14 cellular contexts compared by ENCODE assay signal in genomic region chr16:4385789-4386451, GRCh38. TPM values are rescaled to one million over a fixed set of nuclear protein-coding genes. Genes with fewer than 3 reads are reported as not detected.
A peak's percentile ranks its signal among the peaks of the same experiment; 100 is the strongest.
DNase-seq lines count a peak whose midpoint lies in the region; ATAC-seq and TF ChIP-seq lines count a peak whose summit lies in the region.
"Had no signal": no experiment of that assay in that cellular context is flagged by ENCODE, and none has a peak within 500 bp of the region (broad histone marks: within the 10 kb centered on the region; RNA-seq: fewer than 3 reads in every experiment).

No MANE protein-coding gene starts in this region.

- peak overlapping the region in 4 of 11 experiments; percentile 10 to 38 (median 10); a peak in 2 of 22 replicates for H3K27ac ChIP-seq in BLaER1 treated with 17β-estradiol and CSF1 and Interleukin-3, amounts not matched to agents 10 nM and 100 nM
- peak overlapping the region; percentile 48 to 93 for H3K27ac ChIP-seq in SK-N-SH (ENCODE audit: low read depth in 2 of 2, low read length in 1 of 2)
- peak overlapping the region; percentile 25 to 46 for H3K27ac ChIP-seq in right atrium auricular region
- peak overlapping the region in 14 of 21 experiments; percentile 0 to 65 (median 44) for H3K27ac ChIP-seq in skin epidermis
- H3K27ac ChIP-seq: parathyroid adenoma had no signal

- H2AFZ ChIP-seq in SK-N-SH (ENCODE audit: low read depth) = no peak overlapping the region
- H2AFZ ChIP-seq: parathyroid adenoma had no signal

- TF ChIP-seq EP300 in SK-N-SH (IDR thresholded peaks at IDR 0.05; ENCODE audit: borderline replicate concordance in 1 of 2, low read depth in 1 of 2, low read length in 1 of 2) = no peak

- TF ChIP-seq RAD21 in SK-N-SH (IDR thresholded peaks at IDR 0.05; ENCODE audit: low read length) = no peak

- H3K4me1 ChIP-seq in BLaER1 treated with 17β-estradiol and CSF1 and Interleukin-3, amounts not matched to agents 10 nM and 100 nM = peaks cover 26 to 80% (median 68%) of the 10 kb centered on the region in 10 experiments
- H3K4me1 ChIP-seq in SK-N-SH (ENCODE audit: control insufficient read depth in 1 of 2, insufficient read depth in 2 of 2, low read depth in 1 of 2, low read length in 1 of 2) (peaks cover 30 to 74% of the 10 kb centered on the region in 2 experiments; a peak in 3 of 4 replicates), right atrium auricular region (peaks cover 0 to 49% of the 10 kb centered on the region in 2 donors)
- H3K4me1 ChIP-seq: parathyroid adenoma had no signal

- H3K79me2 ChIP-seq in SK-N-SH (ENCODE audit: insufficient read depth) = no peaks in the 10 kb centered on the region
- H3K79me2 ChIP-seq: parathyroid adenoma had no signal

- CTCF ChIA-PET in SK-N-SH (lab: Yijun Ruan, JAX) = interaction anchor here (0.8 to 32.1 kb wide), 4 partner anchors 8 to 27 kb away, joined by 3 to 558 read pairs (median 8); no protein-coding TSS in a partner anchor

- no peak for TF ChIP-seq CTCF in SK-N-SH (IDR thresholded peaks at IDR 0.05)
- TF ChIP-seq CTCF in right atrium auricular region (IDR thresholded peaks at IDR 0.05) = no peak
- no peak for TF ChIP-seq CTCF in lower leg skin (IDR thresholded peaks at IDR 0.05)

- H3K9me3 ChIP-seq in BLaER1 treated with 17β-estradiol and CSF1 and Interleukin-3, amounts not matched to agents 10 nM and 100 nM (replicated peaks in 1 of 11) = no peaks in the 10 kb centered on the region
- H3K9me3 ChIP-seq in SK-N-SH (no peaks in the 10 kb centered on the region), right atrium auricular region (no peaks in the 10 kb centered on the region)

- H3K9me2 ChIP-seq in SK-N-SH = no peaks in the 10 kb centered on the region

- peaks cover 55 to 100% (median 95%) of the 10 kb centered on the region in 11 experiments for H3K36me3 ChIP-seq in BLaER1 treated with 17β-estradiol and CSF1 and Interleukin-3, amounts not matched to agents 10 nM and 100 nM
- peaks cover 0 to 28% of the 10 kb centered on the region in 2 experiments for H3K36me3 ChIP-seq in SK-N-SH (replicated peaks in 1 of 2; ENCODE audit: control insufficient read depth in 1 of 2, insufficient read depth in 2 of 2, low read length in 1 of 2)
- peaks cover 21% of the 10 kb centered on the region for H3K36me3 ChIP-seq in right atrium auricular region

- intact Hi-C loops in lower leg skin (cut with DNase I; ENCODE audit: low total_unique reads) = no loop called here

- DNase-seq in SK-N-SH (peak; percentile 68), right atrium auricular region (ENCODE audit: low spot score) (no peak), MV-4-11 (lab: John Stamatoyannopoulos, UW) (no peak), lower leg skin (ENCODE audit: low spot score in 2 of 2) (no peak)
- no peak for DNase-seq in NK-92 treated with Interleukin-12 subunit alpha and Interleukin-12 subunit beta, amount 100 ng/mL, for 24 hours (lab: John Stamatoyannopoulos, UW)
- DNase-seq: activated T-cell treated with anti-CD3 and anti-CD28 coated beads, Interleukin-2, amount 50 U/mL, for 48 hours; amniotic stem cell; effector CD4-positive, alpha-beta T cell; head of caudate nucleus had no signal

- H3F3A ChIP-seq in SK-N-SH (replicated peaks; ENCODE audit: insufficient read depth) = peaks cover 19% of the 10 kb centered on the region

- H3K4me2 ChIP-seq in BLaER1 treated with 17β-estradiol and CSF1 and Interleukin-3, amounts not matched to agents 10 nM and 100 nM = peak overlapping the region in 10 of 11 experiments; percentile 24 to 91 (median 83); a peak in 18 of 22 replicates
- peak overlapping the region; percentile 44; the same call in 1 of the 2 replicates for H3K4me2 ChIP-seq in SK-N-SH

- 72% methylated on average over 7 of the region's 11 CpGs for WGBS in SK-N-SH (ENCODE audit: low lambda C conversion rate)
- 63 to 71% methylated on average over 11 of the region's 11 CpGs for WGBS in lower leg skin, 2 donors

- POLR2A ChIA-PET in SK-N-SH (lab: Yijun Ruan, JAX) = interaction anchor here (0.6 to 1.1 kb wide), 3 partner anchors 9 to 12 kb away, joined by 3 to 5 read pairs (median 3); no protein-coding TSS in a partner anchor

- no peak for ATAC-seq in esophagus mucosa

- TF ChIP-seq POLR2A in lower leg skin (IDR thresholded peaks at IDR 0.05) = no peak

- peaks cover 44 to 100% (median 89%) of the 10 kb centered on the region in 11 experiments for H4K20me1 ChIP-seq in BLaER1 treated with 17β-estradiol and CSF1 and Interleukin-3, amounts not matched to agents 10 nM and 100 nM
- H4K20me1 ChIP-seq in SK-N-SH (ENCODE audit: insufficient read depth) = peaks cover 8% of the 10 kb centered on the region; the same call in 1 of the 2 replicates

- H3K27me3 ChIP-seq in BLaER1 treated with 17β-estradiol and CSF1 and Interleukin-3, amounts not matched to agents 10 nM and 100 nM = no peaks in the 10 kb centered on the region
- H3K27me3 ChIP-seq in SK-N-SH (ENCODE audit: insufficient read depth) = no peaks in the 10 kb centered on the region
- no peaks in the 10 kb centered on the region for H3K27me3 ChIP-seq in right atrium auricular region

- peak overlapping the region in 10 of 11 experiments; percentile 0 to 48 (median 26); a peak in 9 of 22 replicates for H3K9ac ChIP-seq in BLaER1 treated with 17β-estradiol and CSF1 and Interleukin-3, amounts not matched to agents 10 nM and 100 nM
- H3K9ac ChIP-seq in SK-N-SH = no peak overlapping the region
- H3K9ac ChIP-seq: parathyroid adenoma had no signal

- no peak overlapping the region for H3K4me3 ChIP-seq in BLaER1 treated with 17β-estradiol and CSF1 and Interleukin-3, amounts not matched to agents 10 nM and 100 nM
- H3K4me3 ChIP-seq in SK-N-SH (ENCODE audit: low read depth in 2 of 2, low read length in 1 of 2) = no peak overlapping the region
- no peak overlapping the region for H3K4me3 ChIP-seq in right atrium auricular region
- no peak overlapping the region for H3K4me3 ChIP-seq in skin epidermis
- H3K4me3 ChIP-seq in lower leg skin (ENCODE audit: low read depth, poor library complexity, severe bottlenecking) = no peak overlapping the region

TF ChIP-seq in SK-N-SH, 30 proteins besides CTCF, POLR2A, EP300 and RAD21:
- TF ChIP-seq SMC3 (IDR thresholded peaks at IDR 0.05; ENCODE audit: low read depth, low read length) = no peak
- TF ChIP-seq IRF3 (IDR thresholded peaks at IDR 0.05; ENCODE audit: low read depth, low read length) = no peak
- TF ChIP-seq POLR2AphosphoS5 (IDR thresholded peaks at IDR 0.05; ENCODE audit: low read depth, low read length) = no peak; the same call in 1 of the 2 replicates
- peak; percentile 13 for TF ChIP-seq CHD2 (IDR thresholded peaks at IDR 0.05; ENCODE audit: low read length, partially characterized antibody)
- no peak for TF ChIP-seq TAF1 (IDR thresholded peaks at IDR 0.05; ENCODE audit: borderline replicate concordance, low read depth, low read length)

RNA-seq across cellular contexts. Expression of gene VASN, which starts 14.3 kb away (rescaled TPM):
- polyA plus RNA-seq in SK-N-SH (2012; rRNA removed) = 11.4 and 37.4 TPM in 2 replicates
- 14.5 and 28.9 TPM in 2 replicates for polyA plus RNA-seq in SK-N-SH (2012; cell fraction: cytosol; rRNA removed)
- polyA plus RNA-seq in SK-N-SH (2012; cell fraction: nucleus; rRNA removed) = 42.9 and 52.9 TPM in 2 replicates
- total RNA-seq in right atrium auricular region (10 to 100 TPM; 17.9 to 39.0 TPM), esophagus mucosa (16.6 TPM), lower leg skin (10 to 100 TPM; 35.6 to 52.8 (median 46.7) TPM)
- polyA plus RNA-seq: CD14-positive monocyte had no signal

RNA-seq across cellular contexts. Expression of gene CORO7, which starts 30.5 kb away (rescaled TPM):
- 21.9 and 25.8 TPM in 2 replicates for polyA plus RNA-seq in SK-N-SH (2012; rRNA removed)
- polyA plus RNA-seq in SK-N-SH (2012; cell fraction: cytosol; rRNA removed) = 6.6 and 7.3 TPM in 2 replicates
- polyA plus RNA-seq in SK-N-SH (2012; cell fraction: nucleus; rRNA removed) = 166 and 305 TPM in 2 replicates
- 10 to 100 TPM; 10.3 TPM for total RNA-seq in right atrium auricular region
- total RNA-seq in esophagus mucosa = 7.9 TPM
- 10 to 100 TPM; 18.4 to 39.0 (median 22.7) TPM for total RNA-seq in lower leg skin

RNA-seq across cellular contexts. Expression of gene PAM16, which starts 34.8 kb away (rescaled TPM):
- polyA plus RNA-seq in SK-N-SH (2012; rRNA removed) = 96.3 and 96.4 TPM in 2 replicates
- polyA plus RNA-seq in SK-N-SH (2012; cell fraction: cytosol; rRNA removed) = 52.4 and 75.8 TPM in 2 replicates
- polyA plus RNA-seq in SK-N-SH (2012; cell fraction: nucleus; rRNA removed) = 95.5 and 121 TPM in 2 replicates
- total RNA-seq in right atrium auricular region (10 to 100 TPM; 54.6 to 85.7 TPM), esophagus mucosa (34.3 TPM), lower leg skin (10 to 100 TPM; 26.2 to 64.5 (median 40.9) TPM)

RNA-seq across cellular contexts. Expression of gene DNAJA3, which starts 39.7 kb away (rescaled TPM):
- polyA plus RNA-seq in SK-N-SH (2012; rRNA removed) = 48.7 and 52.6 TPM in 2 replicates
- 34.6 and 46.2 TPM in 2 replicates for polyA plus RNA-seq in SK-N-SH (2012; cell fraction: cytosol; rRNA removed)
- polyA plus RNA-seq in SK-N-SH (2012; cell fraction: nucleus; rRNA removed) = 88.0 and 107 TPM in 2 replicates
- total RNA-seq in right atrium auricular region = 10 to 100 TPM; 47.6 to 50.5 TPM
- 40.2 TPM for total RNA-seq in esophagus mucosa
- total RNA-seq in lower leg skin = 10 to 100 TPM; 37.4 to 44.1 (median 40.8) TPM
